In the genomic region with DNA sequence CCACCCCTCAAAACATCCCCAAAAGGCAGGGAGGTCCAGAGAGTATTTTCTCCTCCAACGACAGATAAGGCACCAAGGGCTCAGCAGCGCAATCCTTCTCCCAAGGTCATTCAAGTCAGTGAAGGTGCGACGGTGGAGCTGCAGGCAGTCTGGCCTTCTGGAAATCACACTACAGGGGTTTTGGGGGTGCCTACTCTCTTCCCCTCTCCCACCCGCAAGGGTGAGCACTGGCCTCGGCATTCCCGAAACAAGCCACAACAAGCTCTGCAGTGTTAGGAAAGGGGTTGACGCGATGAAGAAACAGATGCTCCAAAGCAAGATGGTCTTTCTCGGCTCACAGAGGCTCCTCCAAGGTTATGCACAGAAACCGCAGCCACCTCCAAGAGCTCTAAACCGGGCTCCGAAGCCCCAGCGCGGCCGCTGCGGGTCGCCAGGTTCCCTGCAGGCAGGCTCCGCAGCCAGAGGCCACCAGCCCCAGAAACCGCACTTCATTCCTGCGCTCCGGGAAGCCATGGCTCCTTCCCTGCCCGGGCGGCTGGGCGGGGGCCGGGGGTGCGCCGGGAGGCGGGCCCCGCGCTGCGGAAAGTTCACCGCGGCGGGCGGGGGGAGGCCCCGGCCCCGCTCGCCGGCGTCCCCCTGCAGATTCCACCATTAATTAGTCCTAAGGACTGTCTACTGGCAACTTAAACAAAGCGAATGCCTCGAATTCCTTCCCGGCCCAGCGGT, we compare ENCODE assay signal across 8 cellular contexts. TPM values are rescaled to one million over a fixed set of nuclear protein-coding genes. Genes with fewer than 3 reads are reported as not detected.
A peak's percentile ranks its signal among the peaks of the same experiment; 100 is the strongest.
DNase-seq lines count a peak whose midpoint lies in the region; ATAC-seq, FAIRE-seq and TF ChIP-seq lines count a peak whose summit lies in the region.

No MANE protein-coding gene starts in this region.

- peaks cover 4% of the 10 kb centered on the region; the same call in 1 of the 2 replicates for H3K9me3 ChIP-seq in AG04450 (ENCODE audit: control insufficient read depth, insufficient read depth, low read length)

- no peaks in the 10 kb centered on the region for H3K36me3 Mint-ChIP-seq in activated naive CD4-positive, alpha-beta T cell treated with anti-CD3 and anti-CD28 coated beads, Interleukin-2, amount 50 U/mL, for 72 hours

- peak overlapping the region; percentile 83 for H3K4me3 ChIP-seq in AG04450 (ENCODE audit: low read depth, low read length)

- no peaks in the 10 kb centered on the region for H3K27me3 ChIP-seq in AG04450 (ENCODE audit: control insufficient read depth, insufficient read depth, low read length)

- H3K27ac ChIP-seq in AG04450 (ENCODE audit: low read depth, low read length) = peak overlapping the region; percentile 71

- 0 out of 2 replicates have a peak, but pooled peaks have one; percentile 7 for TF ChIP-seq CTCF in AG04450 (IDR thresholded peaks at IDR 0.05; ENCODE audit: low read depth, low read length)

- DNase-seq in AG04450 (ENCODE audit: low read depth, low spot score) = no peak
- peak; percentile 44 for DNase-seq in GM19239 (ENCODE audit: insufficient read length, low spot score)
- DNase-seq in RPMI7951 (ENCODE audit: low read depth) = peak; percentile 68
- peak; percentile 30 to 62 for DNase-seq in activated naive CD4-positive, alpha-beta T cell treated with anti-CD3 and anti-CD28 coated beads, Interleukin-2, amount 50 U/mL, for 72 hours (ENCODE audit: low spot score in 2 of 2)
- DNase-seq in glomerular visceral epithelial cell (ENCODE audit: extremely low spot score) = peak; percentile 62
- DNase-seq in occipital lobe (lab: John Stamatoyannopoulos, UW) = peak; percentile 52

- no peak overlapping the region for H3K27ac Mint-ChIP-seq in activated naive CD4-positive, alpha-beta T cell treated with anti-CD3 and anti-CD28 coated beads, Interleukin-2, amount 50 U/mL, for 72 hours

- no peak for FAIRE-seq in GM19239 (lab: Jason Lieb, UNC)

- CTCF ChIA-PET in AG04450 (lab: Charles Lee) = interaction anchor here (1.3 to 1.6 kb wide), 3 partner anchors 9 to 68 kb away, joined by 5 to 8 read pairs (median 8); no protein-coding TSS in a partner anchor

- POLR2A ChIA-PET in AG04450 (lab: Yijun Ruan, JAX) = interaction anchor here (0.6 to 1.8 kb wide), 9 partner anchors 9 to 605 kb away, joined by 3 to 18 read pairs (median 3); no protein-coding TSS in a partner anchor

- no peaks in the 10 kb centered on the region for H3K9me3 Mint-ChIP-seq in activated naive CD4-positive, alpha-beta T cell treated with anti-CD3 and anti-CD28 coated beads, Interleukin-2, amount 50 U/mL, for 72 hours

- ATAC-seq in activated naive CD4-positive, alpha-beta T cell treated with anti-CD3 and anti-CD28 coated beads, Interleukin-2, amount 50 U/mL, for 72 hours = peak; percentile 32 to 41
- ATAC-seq in GM18502 (IDR thresholded peaks at IDR 0.05; ENCODE audit: poor library complexity, unreplicated experiment) (no peak), HG03108 (IDR thresholded peaks at IDR 0.05; ENCODE audit: unreplicated experiment) (no peak)

RNA-seq across cellular contexts. Expression of a gene that starts 1.1 kb away (rescaled TPM):
- polyA plus RNA-seq in AG04450 (2011; rRNA removed) = 32.4 and 39.4 TPM in 2 replicates
- 65.4 and 66.9 TPM in 2 replicates for polyA minus RNA-seq in AG04450 (2011; rRNA and poly(A)+ RNA removed)
- 17.8 and 18.4 TPM in 2 replicates for total RNA-seq in RPMI7951 (2014; rRNA removed; shearing (Covaris generic))
- 10 to 100 TPM; 18.5 to 21.4 TPM for total RNA-seq in activated naive CD4-positive, alpha-beta T cell treated with anti-CD3 and anti-CD28 coated beads, Interleukin-2, amount 50 U/mL, for 72 hours
- 5.5 TPM for total RNA-seq in occipital lobe

RNA-seq across cellular contexts. Expression of a gene that starts 49.8 kb away (rescaled TPM):
- polyA plus RNA-seq in AG04450 (2011; rRNA removed) = 0.07 and 0.11 TPM in 2 replicates
- 0.14 TPM in 1 of 2 replicates, not detected in the other for polyA minus RNA-seq in AG04450 (2011; rRNA and poly(A)+ RNA removed)
- total RNA-seq in RPMI7951 (2014; rRNA removed; shearing (Covaris generic)) = 0.12 TPM in 1 of 2 replicates, not detected in the other
- total RNA-seq in activated naive CD4-positive, alpha-beta T cell treated with anti-CD3 and anti-CD28 coated beads, Interleukin-2, amount 50 U/mL, for 72 hours = not detected
- total RNA-seq in occipital lobe = not detected

Comparison
In these comparisons a context has a peak if more than half of its experiments do, and no peak if none do; other contexts are left out.
1. ATAC-seq: peak in activated naive CD4-positive, alpha-beta T cell treated with anti-CD3 and anti-CD28 coated beads, Interleukin-2, amount 50 U/mL, for 72 hours (2 of 2); none in GM18502 (single experiment) and HG03108 (single experiment).